Comparison of ENCODE assay signal across 8 cellular contexts in the genomic region with DNA sequence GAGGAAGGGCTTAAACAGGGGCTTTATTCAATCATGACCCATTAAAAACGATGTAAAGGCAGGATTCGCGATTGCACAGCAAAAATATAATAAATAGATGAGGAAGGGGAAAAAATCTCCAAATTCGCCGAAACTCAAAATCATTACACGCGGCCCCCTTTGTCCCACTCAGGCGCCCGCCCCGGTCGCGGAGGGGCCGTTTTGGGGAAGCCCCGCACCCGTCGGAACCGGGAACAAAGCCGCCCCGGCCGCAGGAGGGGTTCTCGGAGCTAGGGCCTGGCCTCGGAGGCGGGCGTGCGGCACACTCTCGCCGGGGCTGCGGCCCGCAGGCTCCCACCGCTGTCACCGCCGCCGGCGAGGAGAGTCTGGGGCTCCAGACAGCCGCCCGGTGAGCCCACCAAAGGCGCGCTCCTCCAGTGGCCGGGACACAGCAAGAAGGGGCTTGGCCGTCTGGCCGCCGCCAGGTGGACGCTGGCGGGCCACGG. TPM values are rescaled to one million over a fixed set of nuclear protein-coding genes. Genes with fewer than 3 reads are reported as not detected.
DNase-seq lines count a peak whose midpoint lies in the region; ATAC-seq and TF ChIP-seq lines count a peak whose summit lies in the region.

No MANE protein-coding gene starts in this region.

- H3K4me1 ChIP-seq in ES-I3 (ENCODE audit: insufficient read depth, low read length) (peaks cover 13% of the 10 kb centered on the region), psoas muscle (peaks cover 13% of the 10 kb centered on the region)

- H3K9me3 ChIP-seq in ES-I3 (ENCODE audit: control insufficient read depth, insufficient read depth, low read length) (no peaks in the 10 kb centered on the region), psoas muscle (no peaks in the 10 kb centered on the region)

- WGBS in psoas muscle, 3 donors = 0 to 1% (median 1%) methylated on average over 30 to 45 of the region's 45 CpGs

- DNase-seq in H7 = no peak
- peak; percentile 33 for DNase-seq in NCI-H345 (lab: John Stamatoyannopoulos, UW)
- DNase-seq in activated gamma-delta T cell treated with Interleukin-2 at 50 U/mL for 16 hours = peak; percentile 37
- DNase-seq in Right ventricle myocardium superior = peak; percentile 60
- DNase-seq in psoas muscle = peak; percentile 42 to 70
- DNase-seq in cerebellum (ENCODE audit: low spot score) = no peak
- DNase-seq in HK-2 (ENCODE audit: unreplicated experiment) = no peak

- H3K4me3 ChIP-seq in H7 (ENCODE audit: insufficient read depth, low read depth, low read length) = peak overlapping the region; percentile 89
- peak overlapping the region; percentile 98 for H3K4me3 ChIP-seq in psoas muscle

- peak overlapping the region; percentile 86 for H3K9ac ChIP-seq in ES-I3 (ENCODE audit: low read depth, low read length)

- TF ChIP-seq CTCF in psoas muscle (IDR thresholded peaks at IDR 0.05) = no peak

- H3K27me3 ChIP-seq in H7 (ENCODE audit: control insufficient read depth, insufficient read depth, low read length) (no peaks in the 10 kb centered on the region), psoas muscle (ENCODE audit: insufficient read depth in 3 of 3, low read length in 2 of 3) (no peaks in the 10 kb centered on the region)

- no peaks in the 10 kb centered on the region for H3K36me3 ChIP-seq in ES-I3 (ENCODE audit: insufficient read depth, low read length)
- no peaks in the 10 kb centered on the region for H3K36me3 ChIP-seq in H7 (replicated peaks; ENCODE audit: control insufficient read depth, insufficient read depth, low read length)
- no peaks in the 10 kb centered on the region for H3K36me3 ChIP-seq in psoas muscle (ENCODE audit: insufficient read depth in 1 of 2, low read depth in 1 of 2)

- peak overlapping the region; percentile 96 for H3K27ac ChIP-seq in psoas muscle

- peak; percentile 66 for ATAC-seq in Right ventricle myocardium superior (ENCODE audit: poor library complexity)
- ATAC-seq in psoas muscle = peak; percentile 48 to 64 (median 56)

- intact Hi-C loops in Right ventricle myocardium superior (cut with DNase I) = no loop called here
- intact Hi-C loops in psoas muscle (cut with DNase I) = no loop called here

RNA-seq across cellular contexts. Expression of gene C16orf87, which starts 0.5 kb away (rescaled TPM):
- total RNA-seq in H7 (2014; rRNA removed; shearing (Covaris generic)) = 18.8 and 22.5 TPM in 2 replicates
- total RNA-seq in Right ventricle myocardium superior (12.9 TPM), psoas muscle (10 to 100 TPM; 18.2 to 29.4 (median 24.4) TPM), cerebellum (16.8 TPM)
- polyA plus RNA-seq in psoas muscle = 10 to 100 TPM in 1 of 3 donors, 1 to 10 TPM in 2; 5.8 to 23.4 (median 8.1) TPM

RNA-seq across cellular contexts. Expression of gene GPT2, which starts 53.7 kb away (rescaled TPM):
- 56.8 and 63.2 TPM in 2 replicates for total RNA-seq in H7 (2014; rRNA removed; shearing (Covaris generic))
- 22.9 TPM for total RNA-seq in Right ventricle myocardium superior
- total RNA-seq in psoas muscle = 100 to 1,000 TPM in 1 of 4 donors, 10 to 100 TPM in 3; 27.7 to 110 (median 65.3) TPM
- polyA plus RNA-seq in psoas muscle = 10 to 100 TPM; 25.7 to 52.5 (median 41.1) TPM
- total RNA-seq in cerebellum = 17.4 TPM

Comparison
In these comparisons a context has a peak if more than half of its experiments do, and no peak if none do; other contexts are left out.
1. DNase-seq: peak in NCI-H345 (single experiment), activated gamma-delta T cell treated with Interleukin-2 at 50 U/mL for 16 hours (single experiment), Right ventricle myocardium superior (single experiment) and psoas muscle (2 of 2); none in H7 (single experiment), cerebellum (single experiment) and HK-2 (single experiment).